ENCODE assay signal across 12 cellular contexts in the genomic region with DNA sequence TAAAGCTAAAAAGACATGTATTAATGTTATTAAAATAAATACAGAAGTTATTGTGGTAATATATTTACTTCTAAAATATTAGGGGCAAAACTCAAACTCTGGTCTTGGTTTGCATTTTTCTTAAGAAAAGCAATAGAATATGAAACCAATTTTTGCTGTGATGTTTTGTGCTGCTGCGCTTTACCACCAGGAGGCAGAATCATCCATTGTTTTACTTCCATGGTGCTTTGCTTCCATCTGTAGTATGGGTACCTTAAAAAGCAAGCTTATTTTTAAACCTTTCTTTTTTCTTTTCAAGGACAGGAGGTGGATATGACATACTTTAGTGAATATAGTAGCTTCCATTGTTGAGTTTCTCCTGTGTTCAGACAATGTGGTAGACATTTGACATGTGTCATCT. TPM values are rescaled to one million over a fixed set of nuclear protein-coding genes. Genes with fewer than 3 reads are reported as not detected.
DNase-seq lines count a peak whose midpoint lies in the region; ATAC-seq, FAIRE-seq and TF ChIP-seq lines count a peak whose summit lies in the region.
"Had no signal": no experiment of that assay in that cellular context is flagged by ENCODE, and none has a peak within 500 bp of the region (broad histone marks: within the 10 kb centered on the region; RNA-seq: fewer than 3 reads in every experiment).

No MANE protein-coding gene starts in this region.

- H3K4me1 ChIP-seq in HepG2 (ENCODE audit: insufficient read depth, low read length), result no peaks in the 10 kb centered on the region
- no peaks in the 10 kb centered on the region for H3K4me1 ChIP-seq in right lobe of liver

- H3K36me3 ChIP-seq in HepG2 (replicated peaks in 1 of 2; ENCODE audit: control insufficient read depth in 1 of 2, insufficient read depth in 2 of 2, low read length in 2 of 2), result no peaks in the 10 kb centered on the region
- H3K36me3 ChIP-seq in right lobe of liver, result no peaks in the 10 kb centered on the region

- in situ Hi-C loops in HepG2 (cut with HindIII; ENCODE audit: extremely low pct_ligation_motif_present, low pct_unique_long_range_greater_than_20kb), result no loop called here

- DNase-seq in HepG2 (ENCODE audit: low spot score) (no peak), right lobe of liver (no peak), LHCN-M2 (ENCODE audit: low read depth) (peak; percentile 12), choroid plexus epithelial cell (ENCODE audit: low read depth) (peak; percentile 13), type B pancreatic cell (ENCODE audit: extremely low spot score, unreplicated experiment) (no peak), T-helper 9 cell (no peak), glomerular visceral epithelial cell (ENCODE audit: extremely low spot score) (no peak)
- no peak for DNase-seq in activated CD8-positive, alpha-beta memory T cell treated with anti-CD3 and anti-CD28 coated beads, Interleukin-2, amount 10 ng/mL, durations not matched to agents 7 days and 5 days
- DNase-seq: EL, foreskin melanocyte, midbrain, NCI-H2171 had no signal

- ATAC-seq in HepG2, result no peak
- ATAC-seq in right lobe of liver, result no peak
- ATAC-seq in activated CD8-positive, alpha-beta memory T cell treated with anti-CD3 and anti-CD28 coated beads, Interleukin-2, amount 10 ng/mL, durations not matched to agents 7 days and 5 days, result no peak

- no peaks in the 10 kb centered on the region for H4K20me1 ChIP-seq in HepG2 (ENCODE audit: insufficient read depth, low read length)

- H3K27me3 Mint-ChIP-seq in type B pancreatic cell, result peaks cover 10% of the 10 kb centered on the region
- peaks cover 40% of the 10 kb centered on the region for H3K27me3 Mint-ChIP-seq in activated CD8-positive, alpha-beta memory T cell treated with anti-CD3 and anti-CD28 coated beads, Interleukin-2, amount 10 ng/mL, durations not matched to agents 7 days and 5 days

- H3K9me3 ChIP-seq in HepG2 (ENCODE audit: low read length), result no peaks in the 10 kb centered on the region
- no peaks in the 10 kb centered on the region for H3K9me3 ChIP-seq in right lobe of liver

- no peak overlapping the region for H3K4me3 ChIP-seq in HepG2 (replicated peaks in 1 of 3; ENCODE audit: insufficient read depth in 1 of 3, low read depth in 2 of 3, low read length in 3 of 3)
- H3K4me3 ChIP-seq in right lobe of liver, result no peak overlapping the region
- H3K4me3 ChIP-seq in choroid plexus epithelial cell (ENCODE audit: low read depth, low read length), result no peak overlapping the region

- H3K79me2 ChIP-seq in HepG2 (ENCODE audit: insufficient read depth, low read length), result no peaks in the 10 kb centered on the region

- H3K27me3 ChIP-seq in HepG2 (ENCODE audit: control insufficient read depth in 1 of 2, insufficient read depth in 2 of 2, low read length in 2 of 2) (no peaks in the 10 kb centered on the region), right lobe of liver (no peaks in the 10 kb centered on the region)

- H3K4me1 Mint-ChIP-seq in type B pancreatic cell (ENCODE audit: unreplicated experiment), result no peaks in the 10 kb centered on the region
- H3K4me1 Mint-ChIP-seq in activated CD8-positive, alpha-beta memory T cell treated with anti-CD3 and anti-CD28 coated beads, Interleukin-2, amount 10 ng/mL, durations not matched to agents 7 days and 5 days, result peaks cover 21% of the 10 kb centered on the region

- H2AFZ ChIP-seq in HepG2 (ENCODE audit: low read length), result no peak overlapping the region

- TF ChIP-seq POLR2A in HepG2 (IDR thresholded peaks at IDR 0.05; ENCODE audit: insufficient read depth in 1 of 2, low read depth in 2 of 2, low read length in 2 of 2) (no peak), right lobe of liver (IDR thresholded peaks at IDR 0.05) (no peak)

- TF ChIP-seq EP300 in HepG2 (IDR thresholded peaks at IDR 0.05; ENCODE audit: low read depth in 2 of 2, low read length in 2 of 2) (no peak), HepG2 (CRISPR knock-in tag; IDR thresholded peaks at IDR 0.05; ENCODE audit: borderline replicate concordance) (no peak)

- no peaks in the 10 kb centered on the region for H3K9me3 Mint-ChIP-seq in type B pancreatic cell
- no peaks in the 10 kb centered on the region for H3K9me3 Mint-ChIP-seq in activated CD8-positive, alpha-beta memory T cell treated with anti-CD3 and anti-CD28 coated beads, Interleukin-2, amount 10 ng/mL, durations not matched to agents 7 days and 5 days (ENCODE audit: low read depth)

- TF ChIP-seq RAD21 in HepG2 (CRISPR knock-in tag; IDR thresholded peaks at IDR 0.05), result no peak

- H3K4me2 ChIP-seq in HepG2 (ENCODE audit: low read depth, low read length), result no peak overlapping the region

- no TSS peak for BruUV-seq in HepG2 (replicated peaks; lab: Mats Ljungman, UMichigan)

- no peak overlapping the region for H3K9ac ChIP-seq in HepG2 (ENCODE audit: insufficient read depth, low read depth, low read length)

- CTCF ChIA-PET in HepG2 (lab: Yijun Ruan, JAX; ENCODE audit: low intra/inter-chr PET ratio, low total read pairs), result no interaction called here
- CTCF ChIA-PET in activated CD8-positive, alpha-beta memory T cell treated with anti-CD3 and anti-CD28 coated beads, Interleukin-2, amount 10 ng/mL, durations not matched to agents 7 days and 5 days (lab: Charles Lee), result interaction anchor here (0.9 to 1.0 kb wide), 2 partner anchors 10 to 481 kb away, joined by 4 to 5 read pairs; no protein-coding TSS in a partner anchor

- POLR2A ChIA-PET in HepG2 (lab: Yijun Ruan, JAX), result no interaction called here

- no peak overlapping the region for H3K4me3 Mint-ChIP-seq in type B pancreatic cell
- H3K4me3 Mint-ChIP-seq in activated CD8-positive, alpha-beta memory T cell treated with anti-CD3 and anti-CD28 coated beads, Interleukin-2, amount 10 ng/mL, durations not matched to agents 7 days and 5 days, result no peak overlapping the region

- no peaks in the 10 kb centered on the region for H3K36me3 Mint-ChIP-seq in type B pancreatic cell
- H3K36me3 Mint-ChIP-seq in activated CD8-positive, alpha-beta memory T cell treated with anti-CD3 and anti-CD28 coated beads, Interleukin-2, amount 10 ng/mL, durations not matched to agents 7 days and 5 days, result no peaks in the 10 kb centered on the region

- intact Hi-C loops in HepG2 (cut with micrococcal nuclease; ENCODE audit: unreplicated experiment), result no loop called here
- intact Hi-C loops in right lobe of liver (cut with DNase I), result no loop called here

- no peak overlapping the region for H3K27ac Mint-ChIP-seq in type B pancreatic cell
- H3K27ac Mint-ChIP-seq in activated CD8-positive, alpha-beta memory T cell treated with anti-CD3 and anti-CD28 coated beads, Interleukin-2, amount 10 ng/mL, durations not matched to agents 7 days and 5 days, result no peak overlapping the region

- H3K27ac ChIP-seq in HepG2 (ENCODE audit: extremely low read length, insufficient read depth, low read length), result no peak overlapping the region
- no peak overlapping the region for H3K27ac ChIP-seq in right lobe of liver

- TF ChIP-seq CTCF in HepG2 (CRISPR knock-in tag; IDR thresholded peaks at IDR 0.05), result peak; percentile 35
- TF ChIP-seq CTCF in right lobe of liver (IDR thresholded peaks at IDR 0.05), result peak in 1 of 4 donors; percentile 24
- TF ChIP-seq CTCF in choroid plexus epithelial cell (conservative IDR thresholded peaks at IDR 0.05; ENCODE audit: low read depth, low read length), result peak; percentile 51
- peak; percentile 62 for TF ChIP-seq CTCF in type B pancreatic cell (conservative IDR thresholded peaks at IDR 0.05)

- 24% methylated on average over 1 of the region's 1 CpG for WGBS in HepG2 (ENCODE audit: low lambda C conversion rate)
- 79% methylated on average over 1 of the region's 1 CpG for WGBS in right lobe of liver (ENCODE audit: insufficient coverage, low coverage, low lambda C conversion rate, missing lambda C conversion rate)

- FAIRE-seq in HepG2 (lab: Jason Lieb, UNC), result no peak

TF ChIP-seq in HepG2, 621 proteins besides CTCF, POLR2A, EP300 and RAD21 (continues in another document):
- no peak for TF ChIP-seq IRF2 (CRISPR knock-in tag; IDR thresholded peaks at IDR 0.05)
- TF ChIP-seq ZNF629 (CRISPR knock-in tag; conservative IDR thresholded peaks at IDR 0.05), result peak; percentile 86
- TF ChIP-seq ZBTB21 (CRISPR knock-in tag; IDR thresholded peaks at IDR 0.05), result no peak
- no peak for TF ChIP-seq RARG (CRISPR knock-in tag; IDR thresholded peaks at IDR 0.05; ENCODE audit: low read depth)
- no peak for TF ChIP-seq ZBTB1 (CRISPR knock-in tag; IDR thresholded peaks at IDR 0.05; ENCODE audit: borderline replicate concordance)
- no peak for TF ChIP-seq TBX2 (CRISPR knock-in tag; IDR thresholded peaks at IDR 0.05; ENCODE audit: borderline replicate concordance)
- no peak for TF ChIP-seq CC2D1A (CRISPR knock-in tag; IDR thresholded peaks at IDR 0.05)
- no peak for TF ChIP-seq ZNF841 (CRISPR knock-in tag; IDR thresholded peaks at IDR 0.05; ENCODE audit: borderline replicate concordance)

RNA-seq across cellular contexts. Expression of gene MRPL3, which starts 46.6 kb away (rescaled TPM):
- 172 and 263 TPM in 2 replicates for total RNA-seq in HepG2 (2016; rRNA removed; fragmentation: Illumina TruSeq; extraction: Trizol)
- 40.9 and 41.5 TPM in 2 replicates for total RNA-seq in HepG2 (2016; cell fraction: cytosol; rRNA removed; fragmentation: Illumina TruSeq; extraction: Trizol; ENCODE audit: low read depth)
- 168 and 279 TPM in 2 replicates for total RNA-seq in HepG2 (2016; cell fraction: insoluble cytoplasmic fraction; rRNA removed; fragmentation: Illumina TruSeq; extraction: Trizol)
- total RNA-seq in HepG2 (2016; cell fraction: membrane; rRNA removed; fragmentation: Illumina TruSeq; extraction: Trizol), result 76.2 and 78.8 TPM in 2 replicates
- total RNA-seq in HepG2 (2016; cell fraction: nucleus; rRNA removed; fragmentation: Illumina TruSeq; extraction: Trizol), result 92.2 and 97.3 TPM in 2 replicates
- polyA plus RNA-seq in HepG2 (2011; rRNA removed), result 79.7 and 114 TPM in 2 replicates
- polyA plus RNA-seq in HepG2 (2011; cell fraction: cytosol; rRNA removed), result 54.9 and 80.4 TPM in 2 replicates
- 23.9 and 30.0 TPM in 2 replicates for polyA plus RNA-seq in HepG2 (2011; cell fraction: nucleus; rRNA removed)
- polyA plus RNA-seq in HepG2 (2012), result 64.3 and 84.1 TPM in 2 replicates
- 35.6 and 39.9 TPM in 2 replicates for polyA plus RNA-seq in HepG2 (2016; cell fraction: cytosol; fragmentation: Illumina TruSeq; extraction: Trizol; ENCODE audit: low read depth)
- polyA plus RNA-seq in HepG2 (2016; cell fraction: insoluble cytoplasmic fraction; fragmentation: Illumina TruSeq; extraction: Trizol; ENCODE audit: low read depth), result 291 and 306 TPM in 2 replicates
- polyA plus RNA-seq in HepG2 (2016; cell fraction: membrane; fragmentation: Illumina TruSeq; extraction: Trizol; ENCODE audit: low read depth), result 65.0 and 74.0 TPM in 2 replicates
- 95.6 and 101 TPM in 2 replicates for polyA plus RNA-seq in HepG2 (2016; cell fraction: nucleus; fragmentation: Illumina TruSeq; extraction: Trizol; ENCODE audit: insufficient read depth, low read depth)
- 86.3 and 206 TPM in 2 replicates for polyA minus RNA-seq in HepG2 (2011; rRNA and poly(A)+ RNA removed; ENCODE audit: low replicate concordance)
- polyA minus RNA-seq in HepG2 (2011; cell fraction: cytosol; rRNA and poly(A)+ RNA removed), result 40.4 and 45.5 TPM in 2 replicates
- polyA minus RNA-seq in HepG2 (2011; cell fraction: nucleus; rRNA and poly(A)+ RNA removed), result 115 and 131 TPM in 2 replicates
- 10 to 100 TPM; 29.2 to 73.9 (median 35.7) TPM for total RNA-seq in right lobe of liver
- 176 and 195 TPM in 2 replicates for total RNA-seq in LHCN-M2 (2014; rRNA removed)
- 56.0 TPM for polyA plus RNA-seq in LHCN-M2 (2012)
- total RNA-seq in type B pancreatic cell (ENCODE audit: low replicate concordance), result 93.4 and 96.2 TPM in 2 replicates
- 10 to 100 TPM; 64.1 to 98.0 TPM for total RNA-seq in activated CD8-positive, alpha-beta memory T cell treated with anti-CD3 and anti-CD28 coated beads, Interleukin-2, amount 10 ng/mL, durations not matched to agents 7 days and 5 days

Comparison
In these comparisons a context has a peak if more than half of its experiments do, and no peak if none do; other contexts are left out.
1. DNase-seq: peak in LHCN-M2 (single experiment) and choroid plexus epithelial cell (single experiment); none in HepG2 (single experiment), right lobe of liver (0 of 3), type B pancreatic cell (single experiment), activated CD8-positive, alpha-beta memory T cell treated with anti-CD3 and anti-CD28 coated beads, Interleukin-2, amount 10 ng/mL, durations not matched to agents 7 days and 5 days (single experiment), T-helper 9 cell (single experiment) and glomerular visceral epithelial cell (single experiment).